8 cellular contexts compared by ENCODE assay signal in genomic region chr17:8287651-8288335, GRCh38. TPM values are rescaled to one million over a fixed set of nuclear protein-coding genes. Genes with fewer than 3 reads are reported as not detected.
DNase-seq lines count a peak whose midpoint lies in the region; ATAC-seq, FAIRE-seq and TF ChIP-seq lines count a peak whose summit lies in the region.

No MANE protein-coding gene starts in this region.

- H3K27ac ChIP-seq in ACC112 (ENCODE audit: low read depth, low read length) = no peak overlapping the region
- H3K27ac ChIP-seq in breast epithelium = peak overlapping the region; percentile 94 to 96
- peak overlapping the region; percentile 86 to 94 for H3K27ac ChIP-seq in mucosa of rectum (ENCODE audit: low read depth in 2 of 2, low read length in 2 of 2)

- ATAC-seq in HG03442 (IDR thresholded peaks at IDR 0.05; ENCODE audit: unreplicated experiment) = no peak

- H3K4me3 ChIP-seq in ACC112 (ENCODE audit: low read depth, low read length) (peak overlapping the region; percentile 98), breast epithelium (peak overlapping the region; percentile 80 to 84 (median 80)), mucosa of rectum (ENCODE audit: low read length in 2 of 2) (peak overlapping the region; percentile 93 to 95)

- H3K9me3 Mint-ChIP-seq in HFFc6 = no peaks in the 10 kb centered on the region

- peak overlapping the region; percentile 95 for H3K27ac Mint-ChIP-seq in HFFc6

- TF ChIP-seq CTCF in HFFc6 (IDR thresholded peaks at IDR 0.05) (no peak), breast epithelium (IDR thresholded peaks at IDR 0.05) (no peak)

- no peaks in the 10 kb centered on the region for H3K27me3 ChIP-seq in ACC112 (ENCODE audit: insufficient read depth, low read length)
- no peaks in the 10 kb centered on the region for H3K27me3 ChIP-seq in breast epithelium
- H3K27me3 ChIP-seq in mucosa of rectum (ENCODE audit: control insufficient read depth in 2 of 2, insufficient read depth in 2 of 2, low read length in 2 of 2) = no peaks in the 10 kb centered on the region

- FAIRE-seq in HTR-8/SVneo (lab: Jason Lieb, UNC) = no peak

- peaks cover 23% of the 10 kb centered on the region for H3K4me1 Mint-ChIP-seq in HFFc6 (ENCODE audit: low read depth)

- peaks cover 7% of the 10 kb centered on the region for H3K79me2 ChIP-seq in ACC112 (ENCODE audit: control insufficient read depth, insufficient read depth, low read length, unreplicated experiment)

- peak overlapping the region; percentile 90 to 96 for H3K9ac ChIP-seq in mucosa of rectum (ENCODE audit: low read depth in 1 of 2, low read length in 2 of 2)

- peaks cover 2% of the 10 kb centered on the region; the same call in 1 of the 2 replicates for H3K27me3 Mint-ChIP-seq in HFFc6 (ENCODE audit: insufficient read depth)

- no peaks in the 10 kb centered on the region for H3K9me3 ChIP-seq in breast epithelium
- H3K9me3 ChIP-seq in mucosa of rectum (ENCODE audit: control insufficient read depth in 2 of 2, low read length in 2 of 2) = no peaks in the 10 kb centered on the region

- intact Hi-C loops in breast epithelium (cut with DNase I; ENCODE audit: low total_unique reads) = no loop called here

- H3K4me1 ChIP-seq in ACC112 (ENCODE audit: control insufficient read depth, insufficient read depth, low read length, unreplicated experiment) (peaks cover 12% of the 10 kb centered on the region), breast epithelium (no peaks in the 10 kb centered on the region), mucosa of rectum (ENCODE audit: control insufficient read depth in 2 of 2, insufficient read depth in 2 of 2, low read length in 2 of 2) (peaks cover 13 to 16% of the 10 kb centered on the region in 2 donors)

- H3K36me3 ChIP-seq in ACC112 (ENCODE audit: insufficient read depth, low read length) = no peaks in the 10 kb centered on the region
- H3K36me3 ChIP-seq in breast epithelium = no peaks in the 10 kb centered on the region
- peaks cover 0 to 3% of the 10 kb centered on the region in 2 donors for H3K36me3 ChIP-seq in mucosa of rectum (ENCODE audit: control insufficient read depth in 2 of 2, insufficient read depth in 2 of 2, low read length in 2 of 2)

- H2AFZ ChIP-seq in ACC112 (ENCODE audit: low read length, unreplicated experiment) = peak overlapping the region; percentile 80

- H3K36me3 Mint-ChIP-seq in HFFc6 (ENCODE audit: low read depth) = peaks cover 12% of the 10 kb centered on the region

- DNase-seq in HFFc6 (no peak), breast epithelium (ENCODE audit: low spot score in 2 of 2) (no peak), T-helper 9 cell (no peak), NCI-H187 treated with DMSO at 0.1 percent for 48 hours (lab: John Stamatoyannopoulos, UW) (no peak), HTR-8/SVneo (ENCODE audit: insufficient read length, low spot score) (no peak)

- no peak for TF ChIP-seq POLR2A in breast epithelium (IDR thresholded peaks at IDR 0.05)

- H3K4me3 Mint-ChIP-seq in HFFc6 = peak overlapping the region; percentile 93

RNA-seq across cellular contexts. Expression of gene RANGRF, which starts 0.7 kb away (rescaled TPM):
- total RNA-seq in HFFc6 (2021; fragmentation: NEBNext Ultra II Directional; extraction: Animal tissue kit (Norgen Biotek cat#: 25700)) = 10 to 100 TPM; 27.8 to 32.2 (median 30.9) TPM
- 10 to 100 TPM; 22.1 to 25.2 (median 23.1) TPM for total RNA-seq in breast epithelium

RNA-seq across cellular contexts. Expression of gene SLC25A35, which starts 7.4 kb away (rescaled TPM):
- 1 to 10 TPM; 1.6 to 3.7 (median 3.1) TPM for total RNA-seq in HFFc6 (2021; fragmentation: NEBNext Ultra II Directional; extraction: Animal tissue kit (Norgen Biotek cat#: 25700))
- 1 to 10 TPM in 2 of 3 donors, under 1 TPM in 1; 0.96 to 4.7 (median 3.3) TPM for total RNA-seq in breast epithelium

RNA-seq across cellular contexts. Expression of gene ARHGEF15, which starts 22.2 kb away (rescaled TPM):
- not detected for total RNA-seq in HFFc6 (2021; fragmentation: NEBNext Ultra II Directional; extraction: Animal tissue kit (Norgen Biotek cat#: 25700))
- total RNA-seq in breast epithelium = 10 to 100 TPM in 2 of 3 donors, 1 to 10 TPM in 1; 2.9 to 75.4 (median 11.5) TPM

RNA-seq across cellular contexts. Expression of gene PFAS, which starts 38.7 kb away (rescaled TPM):
- total RNA-seq in HFFc6 (2021; fragmentation: NEBNext Ultra II Directional; extraction: Animal tissue kit (Norgen Biotek cat#: 25700)) = 10 to 100 TPM; 46.8 to 63.9 (median 58.8) TPM
- total RNA-seq in breast epithelium = 10 to 100 TPM; 10.2 to 23.6 (median 18.7) TPM

RNA-seq across cellular contexts. Expression of gene CTC1, which starts 39.9 kb away (rescaled TPM):
- total RNA-seq in HFFc6 (2021; fragmentation: NEBNext Ultra II Directional; extraction: Animal tissue kit (Norgen Biotek cat#: 25700)) = 10 to 100 TPM in 5 of 6 experiments, 1 to 10 TPM in 1; 8.8 to 14.4 (median 10.8) TPM
- total RNA-seq in breast epithelium = 10 to 100 TPM; 12.8 to 35.7 (median 32.1) TPM
